ENCODE assay signal across 8 cellular contexts in the genomic region with DNA sequence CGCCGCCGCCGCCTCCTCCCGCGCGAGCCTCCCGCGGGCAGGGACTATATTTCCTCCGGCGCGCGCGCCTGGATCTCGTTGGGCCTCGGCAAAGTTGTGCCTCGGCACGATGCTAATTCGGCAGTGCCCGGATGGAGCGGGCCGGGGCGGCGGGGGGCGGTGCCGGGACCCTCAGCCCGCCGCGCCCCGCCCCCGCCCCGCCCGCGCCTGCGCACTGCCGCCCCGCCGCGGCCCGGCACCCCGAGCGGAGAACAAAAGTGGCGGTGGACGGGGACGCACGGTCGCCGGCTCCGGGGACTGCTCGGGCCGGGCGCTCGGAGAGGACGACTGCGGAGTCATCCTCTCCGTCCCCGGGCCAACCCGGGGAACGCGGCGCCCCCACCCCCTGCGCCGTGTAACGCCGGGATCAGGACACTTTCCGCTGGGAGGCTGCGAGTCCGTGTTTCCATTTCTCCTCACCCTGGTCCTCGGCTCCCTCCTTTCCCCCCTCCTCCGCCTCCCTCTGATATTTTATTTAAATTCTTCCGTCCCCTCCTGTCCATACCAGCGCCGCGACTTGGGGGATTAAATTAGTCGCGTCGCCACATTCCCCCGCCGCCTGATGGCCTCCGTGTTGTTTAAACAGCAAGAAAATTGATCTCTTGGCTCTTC. TPM values are rescaled to one million over a fixed set of nuclear protein-coding genes. Genes with fewer than 3 reads are reported as not detected.
DNase-seq lines count a peak whose midpoint lies in the region; ATAC-seq lines count a peak whose summit lies in the region.

TSS of gene PHF21B (minus strand) at position 125 of the 651 bp plus-strand sequence. CDS start 456 bp downstream, outside the sequence.

- H3K9me3 ChIP-seq in skeletal muscle satellite cell (replicated peaks; ENCODE audit: low read length), result no peaks in the 10 kb centered on the region

- peak within 1 kb of the TSS; percentile 45 for H3K9ac ChIP-seq in skeletal muscle satellite cell (ENCODE audit: low read depth, low read length)

- peak within 1 kb of the TSS; percentile 89 for H3K4me2 ChIP-seq in skeletal muscle satellite cell (ENCODE audit: low read length)

- ATAC-seq in HG03108 (IDR thresholded peaks at IDR 0.05; ENCODE audit: unreplicated experiment), result no peak
- no peak for ATAC-seq in left lobe of liver

- peaks cover 9% of the 10 kb centered on the region for H3K4me1 ChIP-seq in skeletal muscle satellite cell (ENCODE audit: control insufficient read depth, insufficient read depth, low read length)

- H3K27ac ChIP-seq in angular gyrus (ENCODE audit: low read depth, low read length), result peak within 1 kb of the TSS; percentile 55

- peak within 1 kb of the TSS; percentile 72 for H3K4me3 ChIP-seq in skeletal muscle satellite cell (ENCODE audit: low read length)

- DNase-seq in NCI-H2029 (lab: John Stamatoyannopoulos, UW), result peak; percentile 71
- no peak for DNase-seq in NCI-H2029 treated with DMSO at 0.1 percent for 48 hours (lab: John Stamatoyannopoulos, UW)
- DNase-seq in NCI-H524 treated with DMSO at 0.1 percent for 48 hours (lab: John Stamatoyannopoulos, UW), result peak; percentile 55
- DNase-seq in hippocampal formation (lab: John Stamatoyannopoulos, UW), result peak; percentile 19 to 50
- no peak for DNase-seq in left lobe of liver (ENCODE audit: low spot score)

- H3K36me3 ChIP-seq in skeletal muscle satellite cell (ENCODE audit: insufficient read depth, low read length), result no peaks in the 10 kb centered on the region

- H3K27me3 ChIP-seq in skeletal muscle satellite cell (ENCODE audit: control insufficient read depth, insufficient read depth, low read length), result peaks cover 55% of the 10 kb centered on the region

RNA-seq across cellular contexts. Expression of gene PHF21B, which starts in this region (rescaled TPM):
- total RNA-seq in skeletal muscle satellite cell (2012; rRNA removed), result not detected in 2 replicates
- total RNA-seq in left lobe of liver, result not detected

Comparison
In these comparisons a context has a peak if more than half of its experiments do, and no peak if none do; other contexts are left out.
1. DNase-seq: peak in NCI-H2029 (single experiment), NCI-H524 treated with DMSO at 0.1 percent for 48 hours (single experiment) and hippocampal formation (2 of 2); none in NCI-H2029 treated with DMSO at 0.1 percent for 48 hours (single experiment) and left lobe of liver (single experiment).